1 cellular context compared by ENCODE assay signal in genomic region chr16:89920723-89921122, GRCh38.
TF ChIP-seq lines count a peak whose summit lies in the region.

No MANE protein-coding gene starts in this region.

TF ChIP-seq in H1, 55 proteins besides CTCF, POLR2A, EP300 and RAD21 (continued from another document):
- TF ChIP-seq MAFK (IDR thresholded peaks at IDR 0.05; ENCODE audit: low read depth, low read length) (no peak), CHD7 (IDR thresholded peaks at IDR 0.05; ENCODE audit: insufficient replicate concordance, low read length) (no peak), EZH2 (IDR thresholded peaks at IDR 0.05; ENCODE audit: low read depth, low read length, severe bottlenecking) (no peak), GTF2F1 (IDR thresholded peaks at IDR 0.05; ENCODE audit: borderline replicate concordance, low read depth, low read length) (no peak), TAF7 (optimal IDR thresholded peaks at IDR 0.05; ENCODE audit: borderline replicate concordance, low read depth, low read length) (no peak), CREB1 (IDR thresholded peaks at IDR 0.05) (no peak)
